In genomic region chr4:36081185-36081584, GRCh38 we compare ENCODE assay signal across 11 cellular contexts.
DNase-seq lines count a peak whose midpoint lies in the region; ATAC-seq, FAIRE-seq and TF ChIP-seq lines count a peak whose summit lies in the region.
"Had no signal": no experiment of that assay in that cellular context is flagged by ENCODE, and none has a peak within 500 bp of the region (broad histone marks: within the 10 kb centered on the region; RNA-seq: fewer than 3 reads in every experiment).

No MANE protein-coding gene starts in this region.

- peaks cover 2% of the 10 kb centered on the region for H3K4me1 Mint-ChIP-seq in activated T-cell treated with anti-CD3 and anti-CD28 coated beads, Interleukin-2, amount 50 U/mL, for 4 hours (ENCODE audit: low read depth)
- no peaks in the 10 kb centered on the region for H3K4me1 Mint-ChIP-seq in mesothelial cell of epicardium

- H3K27ac ChIP-seq in GM12878 (ENCODE audit: control insufficient read depth, insufficient read depth): peak overlapping the region; percentile 49
- H3K27ac ChIP-seq: left lung had no signal

- H3K9me3 ChIP-seq in GM12878 (replicated peaks; ENCODE audit: control insufficient read depth, insufficient read depth, low read length): no peaks in the 10 kb centered on the region
- H3K9me3 ChIP-seq: left lung had no signal

- no peak overlapping the region for H3K4me3 ChIP-seq in GM12878
- H3K4me3 ChIP-seq: left lung had no signal

- peaks cover 6% of the 10 kb centered on the region; the same call in 1 of the 2 replicates for H3K4me1 ChIP-seq in GM12878 (ENCODE audit: control insufficient read depth, insufficient read depth, low read length)
- H3K4me1 ChIP-seq: left lung had no signal

- H3K27ac Mint-ChIP-seq in mesothelial cell of epicardium: no peak overlapping the region

- RAD21 ChIA-PET in GM12878 (lab: Charles Lee; ENCODE audit: unreplicated experiment): interaction anchor here (0.7 to 1.1 kb wide), 4 partner anchors 12 to 319 kb away, joined by 3 read pairs; no protein-coding TSS in a partner anchor

- H3K4me3 Mint-ChIP-seq in activated T-cell treated with anti-CD3 and anti-CD28 coated beads, Interleukin-2, amount 50 U/mL, for 4 hours: no peak overlapping the region
- no peak overlapping the region for H3K4me3 Mint-ChIP-seq in mesothelial cell of epicardium

- H3K27me3 ChIP-seq in GM12878 (replicated peaks in 1 of 2; ENCODE audit: control insufficient read depth in 2 of 2, insufficient read depth in 2 of 2, low read length in 1 of 2): no peaks in the 10 kb centered on the region
- H3K27me3 ChIP-seq: left lung had no signal

- intact Hi-C loops in GM12878 (cut with micrococcal nuclease; ENCODE audit: unreplicated experiment): loop anchor here (1.0 kb wide), 1 partner anchor 111 kb away; no protein-coding TSS in a partner anchor

- no peaks in the 10 kb centered on the region for H3K9me3 Mint-ChIP-seq in activated T-cell treated with anti-CD3 and anti-CD28 coated beads, Interleukin-2, amount 50 U/mL, for 4 hours
- H3K9me3 Mint-ChIP-seq in mesothelial cell of epicardium: no peaks in the 10 kb centered on the region

- H2AFZ ChIP-seq in GM12878 (ENCODE audit: control insufficient read depth, low read depth, low read length): no peak overlapping the region

- no peak overlapping the region for H3K9ac ChIP-seq in GM12878 (ENCODE audit: control insufficient read depth, insufficient read depth, low read length)

- 0 out of 4 replicates have a peak, but pooled peaks cover 0 to 6% of the 10 kb centered on the region in 2 experiments for H3K36me3 ChIP-seq in GM12878 (ENCODE audit: control insufficient read depth in 2 of 2, insufficient read depth in 2 of 2, low read length in 1 of 2)

- in situ Hi-C loops in GM12878 (cut with MboI): no loop called here

- no peaks in the 10 kb centered on the region for H3K79me2 ChIP-seq in GM12878 (ENCODE audit: control insufficient read depth, insufficient read depth, low read length)

- no peak for FAIRE-seq in GM12878 (lab: Jason Lieb, UNC)
- no peak for FAIRE-seq in D721Med (lab: Jason Lieb, UNC)
- FAIRE-seq: astrocyte had no signal

- H4K20me1 ChIP-seq in GM12878 (ENCODE audit: control insufficient read depth, insufficient read depth): no peaks in the 10 kb centered on the region

- no peaks in the 10 kb centered on the region for H3K27me3 Mint-ChIP-seq in activated T-cell treated with anti-CD3 and anti-CD28 coated beads, Interleukin-2, amount 50 U/mL, for 4 hours (ENCODE audit: low read depth)
- no peaks in the 10 kb centered on the region for H3K27me3 Mint-ChIP-seq in mesothelial cell of epicardium (ENCODE audit: low read depth)

- no peak for TF ChIP-seq POLR2A in GM12878 (IDR thresholded peaks at IDR 0.05; ENCODE audit: low read depth, low read length)

- POLR2A ChIA-PET in GM12878 (lab: Charles Lee): no interaction called here

- SMC1A ChIA-PET in GM12878 (lab: Charles Lee; ENCODE audit: uncharacterized antibody, unreplicated experiment): interaction anchor here (0.8 to 1.3 kb wide), 3 partner anchors 13 to 161 kb away, joined by 4 to 7 read pairs (median 4); no protein-coding TSS in a partner anchor

- peaks cover 10% of the 10 kb centered on the region for H3K36me3 Mint-ChIP-seq in activated T-cell treated with anti-CD3 and anti-CD28 coated beads, Interleukin-2, amount 50 U/mL, for 4 hours (ENCODE audit: insufficient read depth)
- H3K36me3 Mint-ChIP-seq in mesothelial cell of epicardium: no peaks in the 10 kb centered on the region

- no peak for TF ChIP-seq RAD21 in GM12878 (IDR thresholded peaks at IDR 0.05; ENCODE audit: insufficient read depth, low read depth, low read length)

- 39% methylated on average over 3 of the region's 3 CpGs for WGBS in GM12878 (ENCODE audit: insufficient coverage, insufficient replicate concordance, low lambda C conversion rate, missing lambda C conversion rate)

- TF ChIP-seq CTCF in GM12878 (IDR thresholded peaks at IDR 0.05 in 2 of 3, conservative IDR thresholded peaks at IDR 0.05 in 1 of 3; ENCODE audit: control insufficient read depth in 2 of 3, extremely low read depth in 1 of 3, insufficient read depth in 1 of 3, low read depth in 3 of 3, low read length in 3 of 3): no peak
- no peak for TF ChIP-seq CTCF in D721Med (IDR thresholded peaks at IDR 0.05; ENCODE audit: insufficient read depth, missing control alignments)
- TF ChIP-seq CTCF in mesothelial cell of epicardium (IDR thresholded peaks at IDR 0.05; ENCODE audit: unreplicated experiment): no peak

- ATAC-seq in activated T-cell treated with anti-CD3 and anti-CD28 coated beads, Interleukin-2, amount 50 U/mL, for 4 hours: peak; percentile 92
- ATAC-seq in GM21423 (IDR thresholded peaks at IDR 0.05; ENCODE audit: unreplicated experiment): peak; percentile 94
- ATAC-seq in HG03103 (IDR thresholded peaks at IDR 0.05; ENCODE audit: low read depth, unreplicated experiment): peak; percentile 94
- peak; percentile 97 for ATAC-seq in GM12878
- ATAC-seq: left lung had no signal

- no peak for DNase-seq in activated T-cell treated with anti-CD3 and anti-CD28 coated beads, Interleukin-2, amount 50 U/mL, for 4 hours
- DNase-seq in activated T-cell treated with anti-CD3 and anti-CD28 coated beads for 4 hours (no peak), GM12878 (ENCODE audit: low read depth, low spot score) (peak; percentile 53), NCI-H128 (lab: John Stamatoyannopoulos, UW; ENCODE audit: unreplicated experiment) (no peak), D721Med (ENCODE audit: insufficient read length, low spot score) (no peak), mesothelial cell of epicardium (ENCODE audit: low spot score in 2 of 2, unreplicated experiment in 2 of 2) (no peak)
- DNase-seq: KG1, left lung had no signal

- H3K4me2 ChIP-seq in GM12878 (ENCODE audit: control insufficient read depth, insufficient read depth): no peak overlapping the region

- BruUV-seq in GM12878 (replicated peaks; lab: Mats Ljungman, UMichigan): no TSS peak

- CTCF ChIA-PET in GM12878 (lab: Yijun Ruan, JAX): interaction anchor here (1.0 to 2.1 kb wide), 3 partner anchors 23 to 318 kb away, joined by 3 to 9 read pairs (median 5); no protein-coding TSS in a partner anchor

- peak; percentile 82 to 95 for TF ChIP-seq EP300 in GM12878 (IDR thresholded peaks at IDR 0.05; ENCODE audit: borderline replicate concordance in 1 of 2, control insufficient read depth in 1 of 2, low read depth in 2 of 2, low read length in 2 of 2)

TF ChIP-seq in GM12878, 131 proteins besides CTCF, POLR2A, EP300 and RAD21 (continues in another document):
- TF ChIP-seq PKNOX1 (IDR thresholded peaks at IDR 0.05): no peak; the same call in 1 of the 2 replicates
- no peak for TF ChIP-seq SIX5 (IDR thresholded peaks at IDR 0.05; ENCODE audit: low read depth, low read length, severe bottlenecking)
- TF ChIP-seq MTA2 (IDR thresholded peaks at IDR 0.05; ENCODE audit: low read depth): peak; percentile 95
- no peak for TF ChIP-seq RFX5 (IDR thresholded peaks at IDR 0.05; ENCODE audit: low read depth, low read length)
- no peak for TF ChIP-seq BRCA1 (IDR thresholded peaks at IDR 0.05; ENCODE audit: low read depth, low read length)
- TF ChIP-seq SREBF2 (IDR thresholded peaks at IDR 0.05; ENCODE audit: low read length): no peak
- no peak for TF ChIP-seq MYC (IDR thresholded peaks at IDR 0.05; ENCODE audit: insufficient read depth, insufficient read length, insufficient replicate concordance, low read length, severe bottlenecking)
- TF ChIP-seq, protein P1, sequence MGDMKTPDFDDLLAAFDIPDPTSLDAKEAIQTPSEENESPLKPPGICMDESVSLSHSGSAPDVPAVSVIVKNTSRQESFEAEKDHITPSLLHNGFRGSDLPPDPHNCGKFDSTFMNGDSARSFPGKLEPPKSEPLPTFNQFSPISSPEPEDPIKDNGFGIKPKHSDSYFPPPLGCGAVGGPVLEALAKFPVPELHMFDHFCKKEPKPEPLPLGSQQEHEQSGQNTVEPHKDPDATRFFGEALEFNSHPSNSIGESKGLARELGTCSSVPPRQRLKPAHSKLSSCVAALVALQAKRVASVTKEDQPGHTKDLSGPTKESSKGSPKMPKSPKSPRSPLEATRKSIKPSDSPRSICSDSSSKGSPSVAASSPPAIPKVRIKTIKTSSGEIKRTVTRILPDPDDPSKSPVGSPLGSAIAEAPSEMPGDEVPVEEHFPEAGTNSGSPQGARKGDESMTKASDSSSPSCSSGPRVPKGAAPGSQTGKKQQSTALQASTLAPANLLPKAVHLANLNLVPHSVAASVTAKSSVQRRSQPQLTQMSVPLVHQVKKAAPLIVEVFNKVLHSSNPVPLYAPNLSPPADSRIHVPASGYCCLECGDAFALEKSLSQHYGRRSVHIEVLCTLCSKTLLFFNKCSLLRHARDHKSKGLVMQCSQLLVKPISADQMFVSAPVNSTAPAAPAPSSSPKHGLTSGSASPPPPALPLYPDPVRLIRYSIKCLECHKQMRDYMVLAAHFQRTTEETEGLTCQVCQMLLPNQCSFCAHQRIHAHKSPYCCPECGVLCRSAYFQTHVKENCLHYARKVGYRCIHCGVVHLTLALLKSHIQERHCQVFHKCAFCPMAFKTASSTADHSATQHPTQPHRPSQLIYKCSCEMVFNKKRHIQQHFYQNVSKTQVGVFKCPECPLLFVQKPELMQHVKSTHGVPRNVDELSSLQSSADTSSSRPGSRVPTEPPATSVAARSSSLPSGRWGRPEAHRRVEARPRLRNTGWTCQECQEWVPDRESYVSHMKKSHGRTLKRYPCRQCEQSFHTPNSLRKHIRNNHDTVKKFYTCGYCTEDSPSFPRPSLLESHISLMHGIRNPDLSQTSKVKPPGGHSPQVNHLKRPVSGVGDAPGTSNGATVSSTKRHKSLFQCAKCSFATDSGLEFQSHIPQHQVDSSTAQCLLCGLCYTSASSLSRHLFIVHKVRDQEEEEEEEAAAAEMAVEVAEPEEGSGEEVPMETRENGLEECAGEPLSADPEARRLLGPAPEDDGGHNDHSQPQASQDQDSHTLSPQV (IDR thresholded peaks at IDR 0.05): no peak
- no peak for TF ChIP-seq RAD51 (IDR thresholded peaks at IDR 0.05)
- TF ChIP-seq MEF2A (IDR thresholded peaks at IDR 0.05; ENCODE audit: insufficient read depth, low read depth, low read length): no peak
